Comparison of ENCODE assay signal across 12 cellular contexts in the genomic region with DNA sequence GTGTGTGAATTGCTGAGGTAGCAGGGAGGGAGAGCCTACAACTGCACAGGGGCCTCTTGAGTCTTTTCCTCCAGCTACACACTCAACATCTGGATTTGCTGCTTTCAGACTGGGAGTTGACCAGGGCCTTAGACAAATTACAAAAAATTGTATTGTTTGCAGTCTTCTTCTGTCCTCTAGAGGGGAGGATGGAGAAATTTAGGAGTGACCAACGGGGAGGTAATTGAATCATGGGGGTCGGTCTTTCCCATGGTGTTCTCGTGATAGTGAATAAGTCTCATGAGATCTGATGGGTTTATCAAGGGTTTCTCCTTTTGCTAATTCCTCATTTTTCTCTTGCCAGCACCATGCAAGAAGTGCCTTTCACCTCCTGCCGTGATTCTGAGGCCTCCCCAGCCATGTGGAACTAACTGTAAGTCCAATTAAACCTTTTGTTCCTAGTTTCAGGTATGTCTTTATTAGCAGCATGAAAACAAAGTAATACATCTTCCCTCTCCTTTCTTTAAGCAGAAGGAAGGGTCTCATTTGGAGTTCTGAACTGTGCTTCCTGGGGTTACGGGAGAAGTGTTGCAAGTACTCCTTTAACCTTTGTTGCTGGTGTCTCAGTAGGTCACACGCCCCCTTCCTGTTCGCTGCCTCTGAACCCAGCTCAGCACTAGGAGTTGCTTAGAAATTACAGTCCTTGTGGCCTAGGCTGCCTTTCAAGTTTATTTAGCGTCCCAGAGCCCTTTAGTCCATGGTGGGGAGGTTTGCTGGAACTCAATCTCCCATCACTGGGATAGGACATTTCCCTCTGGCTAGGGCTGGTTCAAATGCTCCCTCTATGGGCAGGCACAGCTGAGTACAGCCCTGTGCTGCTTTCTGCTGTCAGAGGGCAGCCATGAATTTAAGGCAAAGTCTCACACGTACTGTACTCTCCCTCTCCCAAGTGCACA. TPM values are rescaled to one million over a fixed set of nuclear protein-coding genes. Genes with fewer than 3 reads are reported as not detected.
A peak's percentile ranks its signal among the peaks of the same experiment; 100 is the strongest.
DNase-seq lines count a peak whose midpoint lies in the region; ATAC-seq and TF ChIP-seq lines count a peak whose summit lies in the region.
"Had no signal": no experiment of that assay in that cellular context is flagged by ENCODE, and none has a peak within 500 bp of the region (broad histone marks: within the 10 kb centered on the region; RNA-seq: fewer than 3 reads in every experiment).

No MANE protein-coding gene starts in this region.

- no peaks in the 10 kb centered on the region for H3F3A ChIP-seq in MM.1S (ENCODE audit: insufficient read depth, low read length)

- H3K4me3 ChIP-seq in MM.1S (ENCODE audit: low read length) (no peak overlapping the region), fibroblast of the aortic adventitia (ENCODE audit: low read depth, low read length) (no peak overlapping the region)

- no peak overlapping the region for H3K4me2 ChIP-seq in MM.1S (ENCODE audit: low read depth, low read length)

- peaks cover 6% of the 10 kb centered on the region for H3K4me1 Mint-ChIP-seq in stimulated activated naive CD8-positive, alpha-beta T cell treated with anti-CD3 and anti-CD28 coated beads, Interleukin-15, amount 100 ng/mL, for 72 hours
- H3K4me1 Mint-ChIP-seq: natural killer cell had no signal

- H3K9me3 ChIP-seq in MM.1S (replicated peaks; ENCODE audit: insufficient read depth, low read length) = no peaks in the 10 kb centered on the region

- H3K9me2 ChIP-seq in MM.1S (replicated peaks; ENCODE audit: insufficient read depth, low read length) = no peaks in the 10 kb centered on the region

- peak; percentile 24; the same call in 1 of the 2 replicates for TF ChIP-seq CTCF in MM.1S (IDR thresholded peaks at IDR 0.05; ENCODE audit: low read length)
- TF ChIP-seq CTCF in fibroblast of the aortic adventitia (IDR thresholded peaks at IDR 0.05; ENCODE audit: insufficient read depth, low read length) = peak; percentile 24

- H3K36me3 ChIP-seq in MM.1S (replicated peaks; ENCODE audit: insufficient read depth, low read length) = no peaks in the 10 kb centered on the region

- no peak overlapping the region for H3K27ac ChIP-seq in MM.1S (ENCODE audit: low read length)

- ATAC-seq in stimulated activated naive CD8-positive, alpha-beta T cell treated with anti-CD3 and anti-CD28 coated beads, Interleukin-15, amount 100 ng/mL, for 72 hours = peak; percentile 82
- ATAC-seq in stimulated activated naive CD8-positive, alpha-beta T cell treated with anti-CD3 and anti-CD28 coated beads, Interleukin-15, Interleukin-2, amounts not matched to agents 100 U/mL and 50 U/mL, for 24 hours = no peak

- H3K4me3 Mint-ChIP-seq in stimulated activated naive CD8-positive, alpha-beta T cell treated with anti-CD3 and anti-CD28 coated beads, Interleukin-15, amount 100 ng/mL, for 72 hours = no peak overlapping the region
- H3K4me3 Mint-ChIP-seq: natural killer cell had no signal

- no peak overlapping the region for H3K27ac Mint-ChIP-seq in stimulated activated naive CD8-positive, alpha-beta T cell treated with anti-CD3 and anti-CD28 coated beads, Interleukin-15, amount 100 ng/mL, for 72 hours
- H3K27ac Mint-ChIP-seq: natural killer cell had no signal

- no peaks in the 10 kb centered on the region for H3K27me3 ChIP-seq in MM.1S (replicated peaks; ENCODE audit: insufficient read depth, low read length)

- H3K9ac ChIP-seq in MM.1S (ENCODE audit: low read length) = no peak overlapping the region

- no peaks in the 10 kb centered on the region for H4K20me1 ChIP-seq in MM.1S (ENCODE audit: insufficient read depth, low read length)

- H2AFZ ChIP-seq in MM.1S (ENCODE audit: low read length) = no peak overlapping the region

- H3K9me3 Mint-ChIP-seq in stimulated activated naive CD8-positive, alpha-beta T cell treated with anti-CD3 and anti-CD28 coated beads, Interleukin-15, amount 100 ng/mL, for 72 hours = no peaks in the 10 kb centered on the region
- H3K9me3 Mint-ChIP-seq: natural killer cell had no signal

- DNase-seq in stimulated activated naive CD8-positive, alpha-beta T cell treated with anti-CD3 and anti-CD28 coated beads, Interleukin-15, amount 100 ng/mL, for 72 hours = no peak
- DNase-seq in stimulated activated naive CD8-positive, alpha-beta T cell treated with anti-CD3 and anti-CD28 coated beads, Interleukin-15, Interleukin-2, amounts not matched to agents 100 U/mL and 50 U/mL, for 24 hours = no peak
- DNase-seq in MM.1S (no peak), fibroblast of the aortic adventitia (ENCODE audit: low read depth) (no peak), AG20443 (ENCODE audit: low spot score) (no peak), NCI-H1092 (lab: John Stamatoyannopoulos, UW) (no peak), KG1 (lab: John Stamatoyannopoulos, UW) (no peak), NCI-H226 (no peak)
- DNase-seq: natural killer cell, NCI-H187 had no signal

- H3K4me1 ChIP-seq in MM.1S (ENCODE audit: low read length) = no peaks in the 10 kb centered on the region

- H3K27me3 Mint-ChIP-seq in stimulated activated naive CD8-positive, alpha-beta T cell treated with anti-CD3 and anti-CD28 coated beads, Interleukin-15, amount 100 ng/mL, for 72 hours = peaks cover 23% of the 10 kb centered on the region

- no peaks in the 10 kb centered on the region for H3K79me2 ChIP-seq in MM.1S (ENCODE audit: low read length)

RNA-seq across cellular contexts. Expression of gene IFNA8, which starts 4.4 kb away (rescaled TPM):
- not detected in 2 replicates for total RNA-seq in fibroblast of the aortic adventitia (ENCODE audit: low replicate concordance)
- total RNA-seq: activated CD8-positive, alpha-beta memory T cell treated with anti-CD3 and anti-CD28 coated beads for 36 hours; endothelial cell of umbilical vein; natural killer cell had no signal

RNA-seq across cellular contexts. Expression of gene IFNA1, which starts 26.9 kb away (rescaled TPM):
- not detected in 2 replicates for total RNA-seq in fibroblast of the aortic adventitia (ENCODE audit: low replicate concordance)
- total RNA-seq: activated CD8-positive, alpha-beta memory T cell treated with anti-CD3 and anti-CD28 coated beads for 36 hours; endothelial cell of umbilical vein; natural killer cell had no signal

RNA-seq across cellular contexts. Expression of gene IFNA2, which starts 28.2 kb away (rescaled TPM):
- not detected in 2 replicates for total RNA-seq in fibroblast of the aortic adventitia (ENCODE audit: low replicate concordance)
- total RNA-seq: activated CD8-positive, alpha-beta memory T cell treated with anti-CD3 and anti-CD28 coated beads for 36 hours; endothelial cell of umbilical vein; natural killer cell had no signal

RNA-seq across cellular contexts. Expression of gene IFNA13, which starts 45.5 kb away (rescaled TPM):
- total RNA-seq in fibroblast of the aortic adventitia (ENCODE audit: low replicate concordance) = not detected in 2 replicates
- total RNA-seq: activated CD8-positive, alpha-beta memory T cell treated with anti-CD3 and anti-CD28 coated beads for 36 hours; endothelial cell of umbilical vein; natural killer cell had no signal
